10 cellular contexts compared by ENCODE assay signal in genomic region chr7:17126413-17127374, GRCh38.
DNase-seq lines count a peak whose midpoint lies in the region; ATAC-seq and TF ChIP-seq lines count a peak whose summit lies in the region.
"Had no signal": no experiment of that assay in that cellular context is flagged by ENCODE, and none has a peak within 500 bp of the region (broad histone marks: within the 10 kb centered on the region; RNA-seq: fewer than 3 reads in every experiment).

No MANE protein-coding gene starts in this region.

- CTCF ChIA-PET in activated CD8-positive, alpha-beta T cell treated with anti-CD3 and anti-CD28 coated beads for 36 hours (lab: Charles Lee): interaction anchor here (0.6 to 0.8 kb wide), 2 partner anchors 12 to 183 kb away, joined by 3 read pairs; no protein-coding TSS in a partner anchor
- CTCF ChIA-PET in activated CD8-positive, alpha-beta T cell treated with anti-CD3 and anti-CD28 coated beads, Interleukin-2, amount 10 ng/mL, durations not matched to agents 7 days and 5 days (lab: Charles Lee): no interaction called here

- peak; percentile 64 for ATAC-seq in activated CD8-positive, alpha-beta T cell treated with anti-CD3 and anti-CD28 coated beads for 36 hours
- no peak for ATAC-seq in activated CD8-positive, alpha-beta T cell treated with anti-CD3 and anti-CD28 coated beads, Interleukin-2, amount 10 ng/mL, durations not matched to agents 7 days and 5 days
- ATAC-seq in GM21526 (IDR thresholded peaks at IDR 0.05; ENCODE audit: low FRiP score, unreplicated experiment) (peak; percentile 75), HG03108 (IDR thresholded peaks at IDR 0.05; ENCODE audit: unreplicated experiment) (peak; percentile 46)

- H3K27me3 Mint-ChIP-seq in activated CD8-positive, alpha-beta T cell treated with anti-CD3 and anti-CD28 coated beads for 36 hours: no peaks in the 10 kb centered on the region
- H3K27me3 Mint-ChIP-seq in activated CD8-positive, alpha-beta T cell treated with anti-CD3 and anti-CD28 coated beads, Interleukin-2, amount 10 ng/mL, durations not matched to agents 7 days and 5 days (ENCODE audit: low read depth): no peaks in the 10 kb centered on the region
- peaks cover 7% of the 10 kb centered on the region for H3K27me3 Mint-ChIP-seq in nephron progenitor cell (ENCODE audit: low read depth, poor library complexity)

- H3K36me3 Mint-ChIP-seq in activated CD8-positive, alpha-beta T cell treated with anti-CD3 and anti-CD28 coated beads for 36 hours (ENCODE audit: low read depth): no peaks in the 10 kb centered on the region
- H3K36me3 Mint-ChIP-seq in activated CD8-positive, alpha-beta T cell treated with anti-CD3 and anti-CD28 coated beads, Interleukin-2, amount 10 ng/mL, durations not matched to agents 7 days and 5 days (ENCODE audit: low read depth): no peaks in the 10 kb centered on the region
- H3K36me3 Mint-ChIP-seq in nephron progenitor cell (ENCODE audit: low read depth): no peaks in the 10 kb centered on the region

- TF ChIP-seq CTCF in activated CD8-positive, alpha-beta T cell treated with anti-CD3 and anti-CD28 coated beads for 36 hours (IDR thresholded peaks at IDR 0.05): no peak
- TF ChIP-seq CTCF in nephron progenitor cell (IDR thresholded peaks at IDR 0.05): no peak

- no peaks in the 10 kb centered on the region for H3K9me3 Mint-ChIP-seq in activated CD8-positive, alpha-beta T cell treated with anti-CD3 and anti-CD28 coated beads for 36 hours
- H3K9me3 Mint-ChIP-seq in activated CD8-positive, alpha-beta T cell treated with anti-CD3 and anti-CD28 coated beads, Interleukin-2, amount 10 ng/mL, durations not matched to agents 7 days and 5 days (ENCODE audit: insufficient read depth): peaks cover 4% of the 10 kb centered on the region
- no peaks in the 10 kb centered on the region for H3K9me3 Mint-ChIP-seq in nephron progenitor cell

- POLR2A ChIA-PET in activated CD8-positive, alpha-beta T cell treated with anti-CD3 and anti-CD28 coated beads for 36 hours (lab: Charles Lee): interaction anchor here (0.7 kb wide), 1 partner anchor 173 kb away, joined by 3 read pairs; no protein-coding TSS in a partner anchor
- POLR2A ChIA-PET in activated CD8-positive, alpha-beta T cell treated with anti-CD3 and anti-CD28 coated beads, Interleukin-2, amount 10 ng/mL, durations not matched to agents 7 days and 5 days (lab: Charles Lee): no interaction called here

- no peak for DNase-seq in activated CD8-positive, alpha-beta T cell treated with anti-CD3 and anti-CD28 coated beads for 36 hours
- DNase-seq in activated CD8-positive, alpha-beta T cell treated with anti-CD3 and anti-CD28 coated beads, Interleukin-2, amount 10 ng/mL, durations not matched to agents 7 days and 5 days: no peak
- DNase-seq in nephron progenitor cell: no peak
- no peak for DNase-seq in nucleus accumbens (lab: John Stamatoyannopoulos, UW)
- no peak for DNase-seq in ureter (ENCODE audit: low spot score)
- DNase-seq in mucosa of gallbladder (ENCODE audit: low spot score): no peak
- DNase-seq: activated CD4-positive, alpha-beta T cell treated with anti-CD3 and anti-CD28 coated beads, Interleukin-2, amount 50 U/mL, for 48 hours; uterus had no signal

- peak overlapping the region; percentile 7 for H3K27ac Mint-ChIP-seq in activated CD8-positive, alpha-beta T cell treated with anti-CD3 and anti-CD28 coated beads for 36 hours
- no peak overlapping the region for H3K27ac Mint-ChIP-seq in activated CD8-positive, alpha-beta T cell treated with anti-CD3 and anti-CD28 coated beads, Interleukin-2, amount 10 ng/mL, durations not matched to agents 7 days and 5 days
- H3K27ac Mint-ChIP-seq in nephron progenitor cell: peak overlapping the region; percentile 17

- intact Hi-C loops in activated CD8-positive, alpha-beta T cell treated with anti-CD3 and anti-CD28 coated beads for 36 hours (cut with micrococcal nuclease): no loop called here

- H3K4me1 Mint-ChIP-seq in activated CD8-positive, alpha-beta T cell treated with anti-CD3 and anti-CD28 coated beads for 36 hours (ENCODE audit: low read depth): peaks cover 27% of the 10 kb centered on the region
- H3K4me1 Mint-ChIP-seq in activated CD8-positive, alpha-beta T cell treated with anti-CD3 and anti-CD28 coated beads, Interleukin-2, amount 10 ng/mL, durations not matched to agents 7 days and 5 days (ENCODE audit: low read depth): peaks cover 20% of the 10 kb centered on the region
- H3K4me1 Mint-ChIP-seq in nephron progenitor cell: peaks cover 35% of the 10 kb centered on the region

- no peak overlapping the region for H3K4me3 Mint-ChIP-seq in activated CD8-positive, alpha-beta T cell treated with anti-CD3 and anti-CD28 coated beads for 36 hours
- no peak overlapping the region for H3K4me3 Mint-ChIP-seq in activated CD8-positive, alpha-beta T cell treated with anti-CD3 and anti-CD28 coated beads, Interleukin-2, amount 10 ng/mL, durations not matched to agents 7 days and 5 days
- no peak overlapping the region for H3K4me3 Mint-ChIP-seq in nephron progenitor cell
